ENCODE assay signal across 8 cellular contexts in the genomic region with DNA sequence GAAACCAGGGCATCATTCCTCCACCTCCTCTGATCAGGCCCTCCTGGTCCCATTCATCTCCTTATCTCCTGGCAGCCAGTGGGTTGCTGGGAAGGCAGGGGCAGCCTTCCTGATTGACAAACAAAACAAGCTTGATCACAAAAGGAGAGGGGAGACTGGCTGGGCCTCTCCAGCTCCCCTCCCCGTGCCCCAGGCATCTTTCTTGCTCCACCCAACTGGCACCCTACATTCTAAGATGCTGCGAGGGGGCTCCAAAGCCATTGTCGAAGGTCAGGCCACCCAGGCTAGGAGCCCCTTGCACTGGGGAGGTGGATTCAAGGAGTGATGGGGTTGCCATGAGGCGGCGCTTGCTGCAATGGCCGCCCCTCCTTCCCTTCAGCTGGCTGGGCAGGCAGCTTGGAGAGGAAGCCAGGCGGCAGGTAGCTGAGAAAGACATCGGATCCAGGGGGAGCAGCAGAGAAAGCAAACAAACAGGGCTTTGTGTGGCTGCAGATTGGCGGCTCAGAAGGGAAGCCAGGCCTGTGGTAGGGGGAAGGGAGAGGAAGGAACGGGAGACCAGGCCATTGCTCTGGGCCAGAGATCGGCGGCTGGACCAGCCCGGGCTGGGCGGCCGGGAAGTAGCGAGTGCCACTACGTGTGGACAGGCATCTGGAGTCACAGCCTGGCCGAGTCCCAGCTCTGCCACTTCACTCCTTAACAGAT. TPM values are rescaled to one million over a fixed set of nuclear protein-coding genes. Genes with fewer than 3 reads are reported as not detected.
A peak's percentile ranks its signal among the peaks of the same experiment; 100 is the strongest.
DNase-seq lines count a peak whose midpoint lies in the region; ATAC-seq lines count a peak whose summit lies in the region.

No MANE protein-coding gene starts in this region.

- intact Hi-C loops in activated T-helper 2 cell treated with anti-CD3 and anti-CD28 coated beads, Interferon-gamma antibody, Interleukin-2, Interleukin-4, amounts not matched to agents 10 μg/mL and 5 μg/mL and 100 μg/mL, durations not matched to agents 14 hours and 24 hours and 36 hours (cut with micrococcal nuclease): no loop called here
- intact Hi-C loops in right cardiac atrium (cut with DNase I): no loop called here

- H3K9me3 ChIP-seq in right cardiac atrium (ENCODE audit: control insufficient read depth, low read length): no peaks in the 10 kb centered on the region

- peak overlapping the region; percentile 98 for H3K27ac Mint-ChIP-seq in activated T-helper 2 cell treated with anti-CD3 and anti-CD28 coated beads, Interferon-gamma antibody, Interleukin-2, Interleukin-4, amounts not matched to agents 10 μg/mL and 5 μg/mL and 100 μg/mL, durations not matched to agents 14 hours and 24 hours and 36 hours

- DNase-seq in NCI-H2029 treated with DMSO at 0.1 percent for 48 hours (lab: John Stamatoyannopoulos, UW) (peak; percentile 70), right cardiac atrium (peak; percentile 72 to 88 (median 80)), GM19240 (ENCODE audit: insufficient read length, low spot score) (no peak)
- no peak for DNase-seq in activated T-helper 2 cell treated with anti-CD3 and anti-CD28 coated beads, Interferon-gamma antibody, Interleukin-2, Interleukin-4, amounts not matched to agents 10 μg/mL and 5 μg/mL and 100 μg/mL, durations not matched to agents 14 hours and 24 hours and 36 hours (ENCODE audit: low spot score)
- no peak for DNase-seq in activated effector memory CD4-positive, alpha-beta T cell treated with Interleukin-2 at 50 U/mL for 16 hours

- H3K36me3 Mint-ChIP-seq in activated T-helper 2 cell treated with anti-CD3 and anti-CD28 coated beads, Interferon-gamma antibody, Interleukin-2, Interleukin-4, amounts not matched to agents 10 μg/mL and 5 μg/mL and 100 μg/mL, durations not matched to agents 14 hours and 24 hours and 36 hours (ENCODE audit: low read depth): peaks cover 4% of the 10 kb centered on the region

- H3K27me3 ChIP-seq in right cardiac atrium (ENCODE audit: control insufficient read depth, insufficient read depth): no peaks in the 10 kb centered on the region
- H3K27me3 ChIP-seq in rectal smooth muscle tissue (ENCODE audit: control insufficient read depth, insufficient read depth, low read length): no peaks in the 10 kb centered on the region

- H3K27me3 Mint-ChIP-seq in activated T-helper 2 cell treated with anti-CD3 and anti-CD28 coated beads, Interferon-gamma antibody, Interleukin-2, Interleukin-4, amounts not matched to agents 10 μg/mL and 5 μg/mL and 100 μg/mL, durations not matched to agents 14 hours and 24 hours and 36 hours (ENCODE audit: low read depth): no peaks in the 10 kb centered on the region

- peak overlapping the region; percentile 81; the same call in 1 of the 2 replicates for H3K4me3 ChIP-seq in GM08714 (ENCODE audit: low read length)
- H3K4me3 ChIP-seq in right cardiac atrium (ENCODE audit: low read length): no peak overlapping the region
- H3K4me3 ChIP-seq in rectal smooth muscle tissue (ENCODE audit: low read length): peak overlapping the region; percentile 58

- ATAC-seq in right cardiac atrium: peak; percentile 42 to 54
- ATAC-seq in GM18868 (IDR thresholded peaks at IDR 0.05; ENCODE audit: unreplicated experiment): no peak

- H3K9ac ChIP-seq in rectal smooth muscle tissue (ENCODE audit: low read length): peak overlapping the region; percentile 71

- H3K36me3 ChIP-seq in rectal smooth muscle tissue (ENCODE audit: control insufficient read depth, insufficient read depth, low read length): no peaks in the 10 kb centered on the region

- H3K27ac ChIP-seq in right cardiac atrium (ENCODE audit: low read length) (peak overlapping the region; percentile 85), rectal smooth muscle tissue (ENCODE audit: low read depth, low read length) (peak overlapping the region; percentile 97)

- H3K4me1 ChIP-seq in right cardiac atrium (ENCODE audit: control insufficient read depth, insufficient read depth, low read length) (peaks cover 39% of the 10 kb centered on the region), rectal smooth muscle tissue (ENCODE audit: control insufficient read depth, insufficient read depth, low read length) (peaks cover 35% of the 10 kb centered on the region)

- peaks cover 55% of the 10 kb centered on the region for H3K4me1 Mint-ChIP-seq in activated T-helper 2 cell treated with anti-CD3 and anti-CD28 coated beads, Interferon-gamma antibody, Interleukin-2, Interleukin-4, amounts not matched to agents 10 μg/mL and 5 μg/mL and 100 μg/mL, durations not matched to agents 14 hours and 24 hours and 36 hours (ENCODE audit: low read depth)

- H3K4me3 Mint-ChIP-seq in activated T-helper 2 cell treated with anti-CD3 and anti-CD28 coated beads, Interferon-gamma antibody, Interleukin-2, Interleukin-4, amounts not matched to agents 10 μg/mL and 5 μg/mL and 100 μg/mL, durations not matched to agents 14 hours and 24 hours and 36 hours (ENCODE audit: low read depth): peak overlapping the region; percentile 63

- H3K9me3 Mint-ChIP-seq in activated T-helper 2 cell treated with anti-CD3 and anti-CD28 coated beads, Interferon-gamma antibody, Interleukin-2, Interleukin-4, amounts not matched to agents 10 μg/mL and 5 μg/mL and 100 μg/mL, durations not matched to agents 14 hours and 24 hours and 36 hours: no peaks in the 10 kb centered on the region

- WGBS in right cardiac atrium: 14% methylated on average over 18 of the region's 18 CpGs

RNA-seq across cellular contexts. Expression of a gene that starts 12.1 kb away (rescaled TPM):
- total RNA-seq in activated T-helper 2 cell treated with anti-CD3 and anti-CD28 coated beads, Interferon-gamma antibody, Interleukin-2, Interleukin-4, amounts not matched to agents 10 μg/mL and 5 μg/mL and 100 μg/mL, durations not matched to agents 14 hours and 24 hours and 36 hours: 33.5 and 36.5 TPM in 2 replicates
- 10 to 100 TPM; 18.2 to 26.8 (median 23.4) TPM for total RNA-seq in right cardiac atrium
- polyA plus RNA-seq in right cardiac atrium: 18.8 TPM

Comparison
In these comparisons a context has a peak if more than half of its experiments do, and no peak if none do; other contexts are left out.
1. DNase-seq: peak in NCI-H2029 treated with DMSO at 0.1 percent for 48 hours (single experiment) and right cardiac atrium (3 of 3); none in activated T-helper 2 cell treated with anti-CD3 and anti-CD28 coated beads, Interferon-gamma antibody, Interleukin-2, Interleukin-4, amounts not matched to agents 10 μg/mL and 5 μg/mL and 100 μg/mL, durations not matched to agents 14 hours and 24 hours and 36 hours (single experiment), GM19240 (single experiment) and activated effector memory CD4-positive, alpha-beta T cell treated with Interleukin-2 at 50 U/mL for 16 hours (single experiment).